Comparison of ENCODE assay signal across 18 cellular contexts in the genomic region with DNA sequence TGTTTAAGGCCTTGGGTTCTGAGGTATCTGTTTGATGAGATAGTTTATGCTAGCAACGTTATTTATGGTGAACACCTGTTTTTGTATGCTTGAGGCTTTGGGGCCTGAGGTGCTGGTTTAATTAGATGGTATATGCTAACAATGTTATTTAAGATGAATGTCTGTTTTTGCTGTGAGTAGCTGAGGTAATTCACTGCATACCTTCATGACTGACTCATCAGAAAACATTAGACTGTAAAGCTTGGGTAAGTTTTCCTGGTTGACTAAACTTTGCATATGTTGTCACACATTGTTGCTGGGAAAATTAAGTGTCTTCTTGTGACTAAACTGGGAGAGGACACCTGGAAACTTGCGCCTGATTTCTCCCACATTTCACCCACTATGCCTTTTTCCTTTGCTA.
DNase-seq lines count a peak whose midpoint lies in the region; ATAC-seq, FAIRE-seq and TF ChIP-seq lines count a peak whose summit lies in the region.
"Had no signal": no experiment of that assay in that cellular context is flagged by ENCODE, and none has a peak within 500 bp of the region (broad histone marks: within the 10 kb centered on the region; RNA-seq: fewer than 3 reads in every experiment).

No MANE protein-coding gene starts in this region.

- H3F3A ChIP-seq in SK-N-SH (replicated peaks; ENCODE audit: insufficient read depth), result no peaks in the 10 kb centered on the region

- WGBS in SK-N-SH (ENCODE audit: low lambda C conversion rate), result 12% methylated on average over 2 of the region's 2 CpGs

- no peaks in the 10 kb centered on the region for H3K27me3 ChIP-seq in SK-N-SH (ENCODE audit: insufficient read depth)
- no peaks in the 10 kb centered on the region for H3K27me3 ChIP-seq in astrocyte (ENCODE audit: insufficient read depth, low read length)
- H3K27me3 ChIP-seq in kidney epithelial cell (ENCODE audit: control insufficient read depth, insufficient read depth, low read length), result no peaks in the 10 kb centered on the region
- no peaks in the 10 kb centered on the region for H3K27me3 ChIP-seq in osteoblast (ENCODE audit: insufficient read depth, low read length)
- H3K27me3 ChIP-seq: gastrocnemius medialis, pancreas, stomach had no signal

- FAIRE-seq in astrocyte (lab: Jason Lieb, UNC), result no peak
- FAIRE-seq: GM12891, pancreas had no signal

- no peaks in the 10 kb centered on the region for H3K36me3 ChIP-seq in SK-N-SH (replicated peaks in 1 of 2; ENCODE audit: control insufficient read depth in 1 of 2, insufficient read depth in 2 of 2, low read length in 1 of 2)
- H3K36me3 ChIP-seq in astrocyte (ENCODE audit: insufficient read depth, low read length), result no peaks in the 10 kb centered on the region
- H3K36me3 ChIP-seq in kidney epithelial cell (ENCODE audit: control insufficient read depth, insufficient read depth, low read length), result no peaks in the 10 kb centered on the region
- no peaks in the 10 kb centered on the region for H3K36me3 ChIP-seq in osteoblast (ENCODE audit: insufficient read depth, low read length)
- H3K36me3 ChIP-seq: gastrocnemius medialis, pancreas, stomach had no signal

- CTCF ChIA-PET in SK-N-SH (lab: Yijun Ruan, JAX), result no interaction called here

- DNase-seq in SK-N-SH, result no peak
- DNase-seq in astrocyte (ENCODE audit: low read depth), result peak; percentile 60
- DNase-seq in kidney epithelial cell (ENCODE audit: low read depth), result peak; percentile 96
- DNase-seq in osteoblast (ENCODE audit: insufficient read length, low spot score, missing footprints), result no peak
- no peak for DNase-seq in NCI-H526 (lab: John Stamatoyannopoulos, UW)
- DNase-seq in substantia nigra (lab: John Stamatoyannopoulos, UW), result no peak
- DNase-seq in stimulated activated CD4-positive, alpha-beta T cell treated with anti-CD3 and anti-CD28 coated beads, Interleukin-4, amount 100 ng/mL, for 1 hour, result no peak
- DNase-seq: 8988T, gastrocnemius medialis, NCI-H446, OCI-M1, pancreas, stomach had no signal

- TF ChIP-seq EP300 in SK-N-SH (IDR thresholded peaks at IDR 0.05; ENCODE audit: borderline replicate concordance in 1 of 2, low read depth in 1 of 2, low read length in 1 of 2), result no peak

- no peaks in the 10 kb centered on the region for H3K9me2 ChIP-seq in SK-N-SH

- H3K4me1 ChIP-seq in SK-N-SH (ENCODE audit: control insufficient read depth in 1 of 2, insufficient read depth in 2 of 2, low read depth in 1 of 2, low read length in 1 of 2) (no peaks in the 10 kb centered on the region), astrocyte (ENCODE audit: insufficient read depth, low read length) (peaks cover 4% of the 10 kb centered on the region), osteoblast (ENCODE audit: insufficient read depth, low read length) (no peaks in the 10 kb centered on the region)
- H3K4me1 ChIP-seq: gastrocnemius medialis, pancreas, stomach had no signal

- H3K9ac ChIP-seq in SK-N-SH, result no peak overlapping the region
- H3K9ac ChIP-seq in astrocyte (ENCODE audit: low read length), result no peak overlapping the region
- H3K9ac ChIP-seq: KMS-11 had no signal

- H3K4me2 ChIP-seq in SK-N-SH, result no peak overlapping the region
- H3K4me2 ChIP-seq in astrocyte (ENCODE audit: low read length), result no peak overlapping the region
- no peak overlapping the region for H3K4me2 ChIP-seq in osteoblast (ENCODE audit: insufficient read depth, low read length)
- H3K4me2 ChIP-seq: KMS-11 had no signal

- H4K20me1 ChIP-seq in SK-N-SH (ENCODE audit: insufficient read depth) (no peaks in the 10 kb centered on the region), astrocyte (ENCODE audit: insufficient read depth, low read length) (no peaks in the 10 kb centered on the region), osteoblast (ENCODE audit: insufficient read depth, low read length) (no peaks in the 10 kb centered on the region)

- H3K36me3 Mint-ChIP-seq in astrocyte (ENCODE audit: low read depth, unreplicated experiment), result no peaks in the 10 kb centered on the region
- H3K36me3 Mint-ChIP-seq: activated naive CD4-positive, alpha-beta T cell treated with anti-CD3 and anti-CD28 coated beads, Interleukin-2, amount 50 U/mL, for 24 hours had no signal

- no peak for TF ChIP-seq CTCF in SK-N-SH (IDR thresholded peaks at IDR 0.05)
- no peak for TF ChIP-seq CTCF in astrocyte (IDR thresholded peaks at IDR 0.05; ENCODE audit: insufficient read depth, low read depth, low read length)
- no peak for TF ChIP-seq CTCF in kidney epithelial cell (IDR thresholded peaks at IDR 0.05; ENCODE audit: insufficient read depth, low read length, poor library complexity, severe bottlenecking)
- no peak for TF ChIP-seq CTCF in osteoblast (IDR thresholded peaks at IDR 0.05; ENCODE audit: extremely low read depth, low read depth, low read length)

- TF ChIP-seq RAD21 in SK-N-SH (IDR thresholded peaks at IDR 0.05; ENCODE audit: low read length), result no peak

- peak overlapping the region; percentile 75 for H3K27ac Mint-ChIP-seq in astrocyte (ENCODE audit: unreplicated experiment)
- H3K27ac Mint-ChIP-seq: activated naive CD4-positive, alpha-beta T cell treated with anti-CD3 and anti-CD28 coated beads, Interleukin-2, amount 50 U/mL, for 24 hours had no signal

- no peak overlapping the region for H3K4me3 Mint-ChIP-seq in astrocyte (ENCODE audit: unreplicated experiment)
- H3K4me3 Mint-ChIP-seq: activated naive CD4-positive, alpha-beta T cell treated with anti-CD3 and anti-CD28 coated beads, Interleukin-2, amount 50 U/mL, for 24 hours; central memory CD8-positive, alpha-beta T cell had no signal

- no peaks in the 10 kb centered on the region for H3K79me2 ChIP-seq in SK-N-SH (ENCODE audit: insufficient read depth)
- H3K79me2 ChIP-seq in astrocyte (ENCODE audit: insufficient read depth, low read length), result no peaks in the 10 kb centered on the region
- no peaks in the 10 kb centered on the region for H3K79me2 ChIP-seq in osteoblast (ENCODE audit: insufficient read depth, low read length)

- ATAC-seq in SK-N-SH treated with all-trans-retinoic acid at 6 μM for 48 hours, result no peak
- ATAC-seq: gastrocnemius medialis, pancreas had no signal

- H3K4me3 ChIP-seq in SK-N-SH (ENCODE audit: low read depth in 2 of 2, low read length in 1 of 2) (no peak overlapping the region), astrocyte (ENCODE audit: insufficient read depth, low read depth, low read length) (no peak overlapping the region), kidney epithelial cell (ENCODE audit: low read depth, low read length) (no peak overlapping the region), osteoblast (ENCODE audit: insufficient read depth, low read length) (no peak overlapping the region)
- H3K4me3 ChIP-seq: gastrocnemius medialis, pancreas, stomach had no signal

- H3K4me1 Mint-ChIP-seq in astrocyte (ENCODE audit: low read depth, unreplicated experiment), result peaks cover 12% of the 10 kb centered on the region
- H3K4me1 Mint-ChIP-seq: activated naive CD4-positive, alpha-beta T cell treated with anti-CD3 and anti-CD28 coated beads, Interleukin-2, amount 50 U/mL, for 24 hours; central memory CD8-positive, alpha-beta T cell had no signal

- no peaks in the 10 kb centered on the region for H3K27me3 Mint-ChIP-seq in astrocyte (ENCODE audit: low read depth, unreplicated experiment)
- H3K27me3 Mint-ChIP-seq: activated naive CD4-positive, alpha-beta T cell treated with anti-CD3 and anti-CD28 coated beads, Interleukin-2, amount 50 U/mL, for 24 hours; central memory CD8-positive, alpha-beta T cell had no signal

- peaks cover 17% of the 10 kb centered on the region for H3K9me3 Mint-ChIP-seq in astrocyte (ENCODE audit: unreplicated experiment)

- no peaks in the 10 kb centered on the region for H3K9me3 ChIP-seq in SK-N-SH
- H3K9me3 ChIP-seq in astrocyte (ENCODE audit: insufficient read depth, low read depth, low read length), result no peaks in the 10 kb centered on the region
- H3K9me3 ChIP-seq in osteoblast (ENCODE audit: low read depth, low read length), result peaks cover 3% of the 10 kb centered on the region
- H3K9me3 ChIP-seq: gastrocnemius medialis, pancreas had no signal

- POLR2A ChIA-PET in SK-N-SH (lab: Yijun Ruan, JAX), result no interaction called here

- H3K27ac ChIP-seq in SK-N-SH (ENCODE audit: low read depth in 2 of 2, low read length in 1 of 2) (no peak overlapping the region), astrocyte (ENCODE audit: low read depth, low read length) (peak overlapping the region; percentile 20), osteoblast (ENCODE audit: low read depth, low read length) (no peak overlapping the region), substantia nigra (ENCODE audit: low read depth, low read length, poor library complexity, severe bottlenecking) (no peak overlapping the region)
- H3K27ac ChIP-seq: gastrocnemius medialis, KMS-11, pancreas, stomach had no signal

- H2AFZ ChIP-seq in SK-N-SH (ENCODE audit: low read depth), result no peak overlapping the region
- H2AFZ ChIP-seq in astrocyte (ENCODE audit: low read depth, low read length), result no peak overlapping the region
- no peak overlapping the region for H2AFZ ChIP-seq in osteoblast (ENCODE audit: low read length)

TF ChIP-seq in SK-N-SH treated with all-trans-retinoic acid at 6 μM for 48 hours, 23 proteins besides CTCF, POLR2A, EP300 and RAD21:
- no peak for TF ChIP-seq BACH2 (CRISPR knock-in tag; IDR thresholded peaks at IDR 0.05; ENCODE audit: borderline replicate concordance)
- no peak for TF ChIP-seq PPARA (CRISPR knock-in tag; IDR thresholded peaks at IDR 0.05; ENCODE audit: borderline replicate concordance)
- no peak for TF ChIP-seq ZC3H10 (CRISPR knock-in tag; IDR thresholded peaks at IDR 0.05)
- TF ChIP-seq ISL1 (CRISPR knock-in tag; IDR thresholded peaks at IDR 0.05), result peak; percentile 33; the same call in 1 of the 2 replicates
- TF ChIP-seq ZNF8 (CRISPR knock-in tag; IDR thresholded peaks at IDR 0.05), result no peak
- TF ChIP-seq ZFP3 (CRISPR knock-in tag; IDR thresholded peaks at IDR 0.05), result no peak
- TF ChIP-seq ZNF565 (CRISPR knock-in tag; conservative IDR thresholded peaks at IDR 0.05; ENCODE audit: low read depth), result no peak

TF ChIP-seq in SK-N-SH, 30 proteins besides CTCF, POLR2A, EP300 and RAD21 (continues in another document):
- TF ChIP-seq FOSL2 (IDR thresholded peaks at IDR 0.05; ENCODE audit: borderline replicate concordance, low read depth) (no peak), RFX5 (IDR thresholded peaks at IDR 0.05; ENCODE audit: low read length) (no peak), TCF12 (IDR thresholded peaks at IDR 0.05) (no peak), TAF1 (IDR thresholded peaks at IDR 0.05; ENCODE audit: borderline replicate concordance, low read depth, low read length) (no peak)
- TF ChIP-seq, protein P1, sequence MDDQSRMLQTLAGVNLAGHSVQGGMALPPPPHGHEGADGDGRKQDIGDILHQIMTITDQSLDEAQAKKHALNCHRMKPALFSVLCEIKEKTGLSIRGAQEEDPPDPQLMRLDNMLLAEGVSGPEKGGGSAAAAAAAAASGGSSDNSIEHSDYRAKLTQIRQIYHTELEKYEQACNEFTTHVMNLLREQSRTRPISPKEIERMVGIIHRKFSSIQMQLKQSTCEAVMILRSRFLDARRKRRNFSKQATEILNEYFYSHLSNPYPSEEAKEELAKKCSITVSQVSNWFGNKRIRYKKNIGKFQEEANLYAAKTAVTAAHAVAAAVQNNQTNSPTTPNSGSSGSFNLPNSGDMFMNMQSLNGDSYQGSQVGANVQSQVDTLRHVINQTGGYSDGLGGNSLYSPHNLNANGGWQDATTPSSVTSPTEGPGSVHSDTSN (IDR thresholded peaks at IDR 0.05), result no peak

Comparison
In these comparisons a context has a peak if more than half of its experiments do, and no peak if none do; other contexts are left out.
1. DNase-seq: peak in astrocyte (single experiment) and kidney epithelial cell (single experiment); none in SK-N-SH (single experiment), osteoblast (single experiment), NCI-H526 (0 of 2), substantia nigra (0 of 49) and stimulated activated CD4-positive, alpha-beta T cell treated with anti-CD3 and anti-CD28 coated beads, Interleukin-4, amount 100 ng/mL, for 1 hour (single experiment).